ENCODE assay signal across 36 cellular contexts in the genomic region with DNA sequence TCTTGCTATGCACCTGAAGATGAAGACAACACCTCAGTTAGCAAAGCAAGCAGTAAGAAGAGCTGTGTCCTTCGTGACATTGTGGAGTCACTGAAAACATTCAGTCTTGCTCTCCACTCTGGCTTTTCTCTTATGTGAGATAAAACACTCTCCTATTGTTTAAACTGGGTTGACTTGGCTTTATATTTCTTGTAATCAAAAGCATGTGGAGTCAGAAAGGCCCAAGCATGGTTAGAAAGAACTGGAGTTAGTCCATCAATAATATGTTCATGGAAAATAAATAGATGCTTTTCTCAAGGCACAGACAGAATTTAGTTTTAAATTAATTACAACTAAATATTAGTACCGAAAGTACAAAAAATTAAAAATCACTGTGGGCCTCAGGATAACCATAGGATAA.
"Had no signal": no experiment of that assay in that cellular context is flagged by ENCODE, and none has a peak within 500 bp of the region (broad histone marks: within the 10 kb centered on the region; RNA-seq: fewer than 3 reads in every experiment).

No MANE protein-coding gene starts in this region.

- H3K27ac Mint-ChIP-seq: activated B cell treated with CpG ODN at 0.5 μM for 24 hours; activated CD8-positive, alpha-beta T cell treated with anti-CD3 and anti-CD28 coated beads for 36 hours; activated naive CD8-positive, alpha-beta T cell; activated T-helper 17 cell treated with anti-CD3 and anti-CD28 coated beads, Interleukin-2, amount 50 U/mL, for 72 hours; dendritic cell treated with granulocyte-macrophage colony-stimulating factor and Interleukin-4, amounts not matched to agents 40 ng/mL and 50 ng/mL, for 4 days; endodermal cell; T-helper 17 cell; T-helper 2 cell treated with Interferon-gamma antibody and Interleukin-4, amounts not matched to agents 5 μg/mL and 100 μg/mL, for 36 hours had no signal

- DNase-seq: activated B cell treated with CpG ODN at 0.5 μM for 24 hours; activated CD4-positive, alpha-beta T cell treated with anti-CD3 and anti-CD28 coated beads for 48 hours; activated CD4-positive, alpha-beta T cell treated with anti-CD3 and anti-CD28 coated beads, Interleukin-2, amount 50 U/mL, for 1 hour; activated CD4-positive, alpha-beta T cell treated with anti-CD3 and anti-CD28 coated beads, Interleukin-2, amount 50 U/mL, for 48 hours; activated CD8-positive, alpha-beta memory T cell treated with anti-CD3 and anti-CD28 coated beads for 24 hours; activated CD8-positive, alpha-beta T cell treated with anti-CD3 and anti-CD28 coated beads for 36 hours; activated effector memory CD4-positive, alpha-beta T cell treated with Interleukin-2 at 50 U/mL for 16 hours; activated gamma-delta T cell treated with Interleukin-2 at 50 U/mL for 16 hours; activated naive CD4-positive, alpha-beta T cell treated with anti-CD3 and anti-CD28 coated beads, Interleukin-2, amount 50 U/mL, for 16 hours; activated naive CD4-positive, alpha-beta T cell treated with Interleukin-2 at 50 U/mL for 16 hours; activated T-cell treated with anti-CD3 and anti-CD28 coated beads, Interleukin-2, amount 50 U/mL, for 4 hours; adrenal gland; amygdala; dorsolateral prefrontal cortex; effector memory CD4-positive, alpha-beta T cell; endodermal cell; foreskin keratinocyte; gastrocnemius medialis; glutamatergic neuron; heart left ventricle; T-helper 1 cell; T-helper 17 cell; T1000; WERI-Rb-1 had no signal

- ATAC-seq: activated CD4-positive, CD25-positive, alpha-beta regulatory T cell treated with anti-CD3 and anti-CD28 coated beads, Interleukin-2, amount 50 U/mL, for 24 hours; activated CD8-positive, alpha-beta T cell treated with anti-CD3 and anti-CD28 coated beads for 36 hours; activated T-cell treated with anti-CD3 and anti-CD28 coated beads, Interleukin-2, amount 50 U/mL, for 4 hours; activated T-helper 17 cell treated with anti-CD3 and anti-CD28 coated beads, Interleukin-2, amount 50 U/mL, for 72 hours; esophagus mucosa; foreskin keratinocyte; gastrocnemius medialis; heart left ventricle; T-helper 17 cell had no signal

- H3K4me3 ChIP-seq: adrenal gland, ascending aorta, breast epithelium, cardiac muscle cell, coronary artery, dorsolateral prefrontal cortex, gastrocnemius medialis, heart left ventricle had no signal

- H3K9me3 Mint-ChIP-seq: activated B cell treated with CpG ODN at 0.5 μM for 24 hours; activated CD8-positive, alpha-beta T cell treated with anti-CD3 and anti-CD28 coated beads for 36 hours; activated T-cell treated with anti-CD3 and anti-CD28 coated beads, Interleukin-2, amount 50 U/mL, for 4 hours; activated T-helper 17 cell treated with anti-CD3 and anti-CD28 coated beads, Interleukin-2, amount 50 U/mL, for 72 hours; brain; central memory CD8-positive, alpha-beta T cell; dendritic cell treated with granulocyte-macrophage colony-stimulating factor and Interleukin-4, amounts not matched to agents 40 ng/mL and 50 ng/mL, for 4 days; endodermal cell; T-helper 2 cell treated with Interferon-gamma antibody and Interleukin-4, amounts not matched to agents 5 μg/mL and 100 μg/mL, for 36 hours had no signal

- H3K4me1 ChIP-seq: adrenal gland, ascending aorta, breast epithelium, gastrocnemius medialis had no signal

- H3K4me3 Mint-ChIP-seq: activated B cell treated with CpG ODN at 0.5 μM for 24 hours; activated CD8-positive, alpha-beta T cell treated with anti-CD3 and anti-CD28 coated beads for 36 hours; activated naive CD8-positive, alpha-beta T cell; activated T-cell treated with anti-CD3 and anti-CD28 coated beads, Interleukin-2, amount 50 U/mL, for 4 hours; activated T-helper 17 cell treated with anti-CD3 and anti-CD28 coated beads, Interleukin-2, amount 50 U/mL, for 72 hours; brain; central memory CD8-positive, alpha-beta T cell; dendritic cell treated with granulocyte-macrophage colony-stimulating factor and Interleukin-4, amounts not matched to agents 40 ng/mL and 50 ng/mL, for 4 days; endodermal cell; T-helper 17 cell; T-helper 2 cell treated with Interferon-gamma antibody and Interleukin-4, amounts not matched to agents 5 μg/mL and 100 μg/mL, for 36 hours had no signal

- H3K4me1 Mint-ChIP-seq: activated B cell treated with CpG ODN at 0.5 μM for 24 hours; activated T-helper 17 cell treated with anti-CD3 and anti-CD28 coated beads, Interleukin-2, amount 50 U/mL, for 72 hours; central memory CD8-positive, alpha-beta T cell had no signal

- H3K27me3 ChIP-seq: ascending aorta, breast epithelium, foreskin keratinocyte, gastrocnemius medialis, heart left ventricle had no signal

- H3K27ac ChIP-seq: adrenal gland, ascending aorta, breast epithelium, cardiac muscle cell, coronary artery, dorsolateral prefrontal cortex, foreskin keratinocyte, gastrocnemius medialis, WERI-Rb-1 had no signal

- H3K36me3 ChIP-seq: adrenal gland, ascending aorta, breast epithelium, cardiac muscle cell, gastrocnemius medialis, heart left ventricle, WERI-Rb-1 had no signal

- H3K36me3 Mint-ChIP-seq: activated naive CD8-positive, alpha-beta T cell; brain had no signal

- H3K9me3 ChIP-seq: adrenal gland, ascending aorta, breast epithelium, gastrocnemius medialis, heart left ventricle had no signal
